In the genomic region with DNA sequence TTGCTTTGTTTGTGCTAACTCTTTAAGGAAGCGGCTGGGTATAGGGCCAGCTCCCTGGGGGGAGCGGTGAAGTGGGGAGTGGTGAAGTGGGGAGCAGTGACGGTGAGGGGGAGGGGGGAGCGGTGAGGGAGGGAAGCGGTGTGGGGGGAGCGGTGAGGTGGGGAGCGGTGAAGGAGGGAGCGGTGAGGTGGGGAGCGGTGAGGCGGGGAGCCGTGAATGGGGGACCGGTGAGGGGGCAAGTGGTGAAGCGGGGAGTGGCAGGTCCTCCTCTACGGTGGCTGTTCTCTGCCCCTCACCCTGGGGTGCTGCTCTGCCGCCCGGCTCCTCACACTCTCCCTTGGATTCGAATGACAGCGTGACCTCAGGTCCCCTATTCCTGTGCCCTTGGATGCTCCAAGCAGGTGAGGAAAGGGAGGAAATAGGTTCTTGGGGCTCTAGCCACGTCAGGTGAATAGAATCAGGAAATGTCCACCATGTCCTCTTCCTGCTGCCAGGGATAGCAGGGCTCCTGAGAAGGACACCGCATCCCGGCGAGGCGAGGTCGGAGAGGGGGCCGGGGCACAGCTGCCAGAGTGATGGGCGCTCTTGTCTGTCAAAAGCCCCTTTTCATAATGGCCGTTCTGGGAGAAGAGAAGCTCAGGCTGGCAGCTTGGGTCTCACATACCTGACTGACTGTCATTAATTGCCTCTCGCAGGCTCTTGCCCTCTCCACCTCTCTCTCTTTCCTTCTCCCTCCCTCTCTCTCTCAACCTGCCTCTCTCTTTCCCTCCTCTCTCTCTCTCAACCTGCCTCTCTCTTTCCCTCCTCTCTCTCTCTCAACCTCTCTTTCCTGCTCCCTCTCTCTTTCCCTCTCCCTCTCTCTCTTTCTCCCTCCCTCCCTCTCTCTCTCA, we compare ENCODE assay signal across 1 cellular context.
A peak's percentile ranks its signal among the peaks of the same experiment; 100 is the strongest.
TF ChIP-seq lines count a peak whose summit lies in the region.

No MANE protein-coding gene starts in this region.

TF ChIP-seq in H1, 55 proteins besides CTCF, POLR2A, EP300 and RAD21:
- TF ChIP-seq, protein P1, sequence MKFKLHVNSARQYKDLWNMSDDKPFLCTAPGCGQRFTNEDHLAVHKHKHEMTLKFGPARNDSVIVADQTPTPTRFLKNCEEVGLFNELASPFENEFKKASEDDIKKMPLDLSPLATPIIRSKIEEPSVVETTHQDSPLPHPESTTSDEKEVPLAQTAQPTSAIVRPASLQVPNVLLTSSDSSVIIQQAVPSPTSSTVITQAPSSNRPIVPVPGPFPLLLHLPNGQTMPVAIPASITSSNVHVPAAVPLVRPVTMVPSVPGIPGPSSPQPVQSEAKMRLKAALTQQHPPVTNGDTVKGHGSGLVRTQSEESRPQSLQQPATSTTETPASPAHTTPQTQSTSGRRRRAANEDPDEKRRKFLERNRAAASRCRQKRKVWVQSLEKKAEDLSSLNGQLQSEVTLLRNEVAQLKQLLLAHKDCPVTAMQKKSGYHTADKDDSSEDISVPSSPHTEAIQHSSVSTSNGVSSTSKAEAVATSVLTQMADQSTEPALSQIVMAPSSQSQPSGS (IDR thresholded peaks at IDR 0.05; ENCODE audit: low read length), result no peak
- TF ChIP-seq CHD7 (IDR thresholded peaks at IDR 0.05; ENCODE audit: insufficient replicate concordance, low read length), result no peak
- peak; percentile 52; the same call in 1 of the 2 replicates for TF ChIP-seq RBBP5 (IDR thresholded peaks at IDR 0.05; ENCODE audit: borderline replicate concordance, low read depth, low read length)
- peak; percentile 92 for TF ChIP-seq CTBP2 (IDR thresholded peaks at IDR 0.05; ENCODE audit: borderline replicate concordance, insufficient read depth, insufficient read length, low read length)
- no peak for TF ChIP-seq SIRT6 (IDR thresholded peaks at IDR 0.05; ENCODE audit: low read length)
- TF ChIP-seq TAF7 (optimal IDR thresholded peaks at IDR 0.05; ENCODE audit: borderline replicate concordance, low read depth, low read length), result no peak
- no peak for TF ChIP-seq CHD2 (IDR thresholded peaks at IDR 0.05; ENCODE audit: low read length)
- peak; percentile 47; the same call in 1 of the 2 replicates for TF ChIP-seq YY1 (IDR thresholded peaks at IDR 0.05; ENCODE audit: low read depth, low read length)
- TF ChIP-seq, protein P2, sequence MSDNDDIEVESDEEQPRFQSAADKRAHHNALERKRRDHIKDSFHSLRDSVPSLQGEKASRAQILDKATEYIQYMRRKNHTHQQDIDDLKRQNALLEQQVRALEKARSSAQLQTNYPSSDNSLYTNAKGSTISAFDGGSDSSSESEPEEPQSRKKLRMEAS (IDR thresholded peaks at IDR 0.05), result no peak
- TF ChIP-seq KDM1A (IDR thresholded peaks at IDR 0.05; ENCODE audit: borderline replicate concordance, low read length), result no peak
- peak; percentile 46; the same call in 1 of the 2 replicates for TF ChIP-seq SUZ12 (IDR thresholded peaks at IDR 0.05; ENCODE audit: low read length)
- no peak for TF ChIP-seq ZNF274 (IDR thresholded peaks at IDR 0.05; ENCODE audit: borderline replicate concordance, extremely low read depth, low read length)
- peak; percentile 36 for TF ChIP-seq KDM4A (IDR thresholded peaks at IDR 0.05; ENCODE audit: low read depth, low read length, severe bottlenecking)
- peak in 1 of 2 experiments; percentile 79; a peak in 2 of 4 replicates for TF ChIP-seq SIN3A (conservative IDR thresholded peaks at IDR 0.05 in 1 of 2, IDR thresholded peaks at IDR 0.05 in 1 of 2; ENCODE audit: low read depth in 1 of 2, low read length in 2 of 2)
- peak; percentile 73 for TF ChIP-seq SAP30 (IDR thresholded peaks at IDR 0.05; ENCODE audit: insufficient read depth, insufficient replicate concordance, low read length)
- TF ChIP-seq JUND (IDR thresholded peaks at IDR 0.05; ENCODE audit: low read length), result no peak
- peak; percentile 89 for TF ChIP-seq EGR1 (IDR thresholded peaks at IDR 0.05; ENCODE audit: borderline replicate concordance, low read depth, low read length)
- no peak for TF ChIP-seq POLR2AphosphoS5 (IDR thresholded peaks at IDR 0.05; ENCODE audit: low read depth, low read length)
- TF ChIP-seq HDAC6 (IDR thresholded peaks at IDR 0.05; ENCODE audit: low read depth, low read length), result no peak
